Comparison of ENCODE assay signal across 6 cellular contexts in the genomic region with DNA sequence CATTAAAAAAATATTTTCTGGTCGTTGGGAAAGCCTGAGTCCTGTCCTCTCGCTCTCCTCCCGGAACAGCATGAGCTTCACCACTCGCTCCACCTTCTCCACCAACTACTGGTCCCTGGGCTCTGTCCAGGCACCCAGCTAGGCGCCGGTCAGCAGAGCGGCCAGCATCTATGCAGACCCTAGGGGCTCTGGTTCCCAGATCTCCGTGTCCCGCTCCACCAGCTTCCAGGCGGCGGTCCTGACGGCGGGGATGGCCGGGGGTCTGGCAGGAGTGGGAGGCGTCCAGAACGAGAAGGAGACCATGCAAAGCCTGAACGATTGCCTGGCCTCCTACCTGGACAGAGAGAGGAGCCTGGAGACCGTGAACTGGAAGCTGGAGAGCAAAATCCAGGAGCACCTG.
"Had no signal": no experiment of that assay in that cellular context is flagged by ENCODE, and none has a peak within 500 bp of the region (broad histone marks: within the 10 kb centered on the region; RNA-seq: fewer than 3 reads in every experiment).

No MANE protein-coding gene starts in this region.

- H3K27ac ChIP-seq: HL-60 had no signal

- H3K4me3 ChIP-seq: K562 had no signal

- H3K27me3 Mint-ChIP-seq: IgD-negative memory B cell had no signal

- H3K36me3 Mint-ChIP-seq: IgD-negative memory B cell had no signal

- H3K4me1 Mint-ChIP-seq: IgD-negative memory B cell had no signal

- H3K27ac Mint-ChIP-seq: IgD-negative memory B cell had no signal

- FAIRE-seq: HepG2, HTR-8/SVneo, K562 had no signal

- H3K4me3 Mint-ChIP-seq: IgD-negative memory B cell had no signal

- DNase-seq: IMR-90 had no signal
